In the genomic region with DNA sequence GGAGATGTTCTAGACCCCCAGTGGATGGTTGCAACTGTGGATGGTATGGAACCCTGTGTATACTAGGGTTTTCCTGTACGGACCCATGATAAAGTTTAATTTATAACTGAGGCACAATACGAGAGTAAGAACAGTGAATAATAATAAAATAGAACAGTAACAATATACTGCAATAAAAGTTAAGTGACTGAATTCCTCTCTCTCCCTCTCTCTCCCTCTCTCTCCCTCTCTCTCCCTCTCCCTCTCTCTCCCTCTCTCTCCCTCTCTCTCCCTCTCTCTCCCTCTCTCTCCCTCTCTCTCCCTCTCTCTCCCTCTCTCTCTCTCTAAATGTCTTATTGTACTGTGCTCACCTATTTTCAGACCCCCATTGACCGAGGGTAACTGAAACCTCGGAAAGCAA, we compare ENCODE assay signal across 8 cellular contexts.
"Had no signal": no experiment of that assay in that cellular context is flagged by ENCODE, and none has a peak within 500 bp of the region (broad histone marks: within the 10 kb centered on the region; RNA-seq: fewer than 3 reads in every experiment).

No MANE protein-coding gene starts in this region.

- ATAC-seq: GM12878 had no signal

- DNase-seq: GDM1, GF-D8 had no signal

- H3K4me3 ChIP-seq: GM12878 had no signal

- FAIRE-seq: G401.6, GM12878, GM12891, GM12892, GM18507, GM19239 had no signal
